ENCODE assay signal across 28 cellular contexts in the genomic region with DNA sequence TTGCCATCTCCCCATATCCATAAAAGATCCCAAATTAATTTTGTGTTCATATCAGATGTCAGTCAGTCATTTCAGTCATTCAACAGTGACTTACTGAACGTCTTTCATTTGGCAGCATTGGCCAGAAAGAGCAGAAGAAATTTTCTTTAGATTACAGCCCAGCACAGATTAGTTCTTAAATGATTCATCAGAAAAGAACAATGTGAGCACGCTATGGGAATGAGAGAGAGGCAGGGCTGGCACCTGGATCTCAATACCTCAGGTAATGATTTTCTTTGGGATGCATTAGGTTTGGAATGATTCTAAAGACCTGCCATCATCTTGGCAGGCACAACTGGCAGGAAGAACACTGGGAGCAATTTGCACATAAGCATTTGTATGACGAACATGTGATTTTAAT. TPM values are rescaled to one million over a fixed set of nuclear protein-coding genes. Genes with fewer than 3 reads are reported as not detected.
DNase-seq lines count a peak whose midpoint lies in the region; ATAC-seq, FAIRE-seq and TF ChIP-seq lines count a peak whose summit lies in the region.
"Had no signal": no experiment of that assay in that cellular context is flagged by ENCODE, and none has a peak within 500 bp of the region (broad histone marks: within the 10 kb centered on the region; RNA-seq: fewer than 3 reads in every experiment).

No MANE protein-coding gene starts in this region.

- peaks cover 50% of the 10 kb centered on the region for H3K4me1 ChIP-seq in left ventricle myocardium inferior
- peaks cover 10% of the 10 kb centered on the region for H3K4me1 ChIP-seq in right cardiac atrium (ENCODE audit: control insufficient read depth, insufficient read depth, low read length)
- peaks cover 13% of the 10 kb centered on the region for H3K4me1 ChIP-seq in keratinocyte (ENCODE audit: control insufficient read depth, extremely low read depth, insufficient read depth, low read length)
- peaks cover 27% of the 10 kb centered on the region for H3K4me1 ChIP-seq in vagina
- H3K4me1 ChIP-seq in spleen: peaks cover 0 to 21% (median 11%) of the 10 kb centered on the region in 6 donors
- no peaks in the 10 kb centered on the region for H3K4me1 ChIP-seq in HAP-1
- H3K4me1 ChIP-seq: Peyer's patch had no signal

- H4K20me1 ChIP-seq in keratinocyte (ENCODE audit: control insufficient read depth, extremely low read depth, insufficient read depth, low read length): no peaks in the 10 kb centered on the region

- H3K36me3 Mint-ChIP-seq in chondrocyte (ENCODE audit: low read depth): peaks cover 48% of the 10 kb centered on the region
- H3K36me3 Mint-ChIP-seq: activated naive CD4-positive, alpha-beta T cell treated with anti-CD3 and anti-CD28 coated beads, Interleukin-2, amount 50 U/mL, for 72 hours; CD4-positive, alpha-beta memory T cell had no signal

- H3K27me3 Mint-ChIP-seq in chondrocyte (ENCODE audit: low read depth): no peaks in the 10 kb centered on the region
- H3K27me3 Mint-ChIP-seq: progenitor cell of endocrine pancreas had no signal

- TF ChIP-seq POLR2A in vagina (IDR thresholded peaks at IDR 0.05) (no peak), spleen (IDR thresholded peaks at IDR 0.05) (no peak)

- no peak for FAIRE-seq in keratinocyte (lab: Jason Lieb, UNC)
- FAIRE-seq: A204.1, GM12891 had no signal

- no peak for TF ChIP-seq CTCF in left ventricle myocardium inferior (IDR thresholded peaks at IDR 0.05; ENCODE audit: borderline replicate concordance)
- TF ChIP-seq CTCF in chondrocyte (IDR thresholded peaks at IDR 0.05): no peak
- no peak for TF ChIP-seq CTCF in keratinocyte (optimal IDR thresholded peaks at IDR 0.05 in 1 of 3, IDR thresholded peaks at IDR 0.05 in 1 of 3, conservative IDR thresholded peaks at IDR 0.05 in 1 of 3; ENCODE audit: extremely low read depth in 1 of 3, insufficient read depth in 2 of 3, low read length in 3 of 3)
- no peak for TF ChIP-seq CTCF in vagina (IDR thresholded peaks at IDR 0.05)
- no peak for TF ChIP-seq CTCF in spleen (IDR thresholded peaks at IDR 0.05 in 8 of 11, conservative IDR thresholded peaks at IDR 0.05 in 3 of 11)

- H3K27me3 ChIP-seq in left ventricle myocardium inferior (ENCODE audit: low read depth) (no peaks in the 10 kb centered on the region), right cardiac atrium (ENCODE audit: control insufficient read depth, insufficient read depth) (no peaks in the 10 kb centered on the region), keratinocyte (ENCODE audit: control insufficient read depth, extremely low read depth, insufficient read depth, low read length) (no peaks in the 10 kb centered on the region), vagina (no peaks in the 10 kb centered on the region), spleen (replicated peaks in 1 of 7) (no peaks in the 10 kb centered on the region), HAP-1 (ENCODE audit: low read depth) (no peaks in the 10 kb centered on the region)
- H3K27me3 ChIP-seq: Peyer's patch had no signal

- H3K36me3 ChIP-seq in left ventricle myocardium inferior (peaks cover 10% of the 10 kb centered on the region), keratinocyte (ENCODE audit: control insufficient read depth in 2 of 2, extremely low read depth in 1 of 2, insufficient read depth in 2 of 2, low read length in 2 of 2) (no peaks in the 10 kb centered on the region), vagina (peaks cover 0 to 10% of the 10 kb centered on the region in 2 donors), spleen (peaks cover 0 to 17% (median 0%) of the 10 kb centered on the region in 6 donors), HAP-1 (replicated peaks) (no peaks in the 10 kb centered on the region)
- H3K36me3 ChIP-seq: Peyer's patch had no signal

- dilution Hi-C loops in keratinocyte (cut with MboI; ENCODE audit: extremely low pct_ligation_motif_present, low sequenced_read_pairs): no loop called here

- H2AFZ ChIP-seq in keratinocyte (ENCODE audit: control insufficient read depth, low read length): peak overlapping the region; percentile 18
- H2AFZ ChIP-seq: GM23338 had no signal

- peak overlapping the region; percentile 83 for H3K27ac ChIP-seq in left ventricle myocardium inferior (replicated peaks)
- H3K27ac ChIP-seq in right cardiac atrium (ENCODE audit: low read length): no peak overlapping the region
- no peak overlapping the region for H3K27ac ChIP-seq in keratinocyte (ENCODE audit: control insufficient read depth, insufficient read depth, low read length)
- H3K27ac ChIP-seq in vagina: peak overlapping the region; percentile 13
- H3K27ac ChIP-seq in spleen: peak overlapping the region in 2 of 8 donors; percentile 46 to 54

- 46% methylated on average over 3 of the region's 3 CpGs for WGBS in right cardiac atrium
- 73 to 89% (median 83%) methylated on average over 3 of the region's 3 CpGs for WGBS in spleen, 5 donors

- no peak overlapping the region for H3K4me2 ChIP-seq in keratinocyte (ENCODE audit: control insufficient read depth, extremely low read depth, insufficient read depth, low read depth, low read length)
- H3K4me2 ChIP-seq: GM23338 had no signal

- H3K27ac Mint-ChIP-seq in chondrocyte (ENCODE audit: unreplicated experiment): peak overlapping the region; percentile 93
- H3K27ac Mint-ChIP-seq: activated CD8-positive, alpha-beta T cell treated with anti-CD3 and anti-CD28 coated beads, Interleukin-2, amount 10 ng/mL, durations not matched to agents 7 days and 5 days; activated naive CD4-positive, alpha-beta T cell treated with anti-CD3 and anti-CD28 coated beads, Interleukin-2, amount 50 U/mL, for 72 hours; CD4-positive, alpha-beta memory T cell; GM23338; progenitor cell of endocrine pancreas had no signal

- no peak overlapping the region for H3K9ac ChIP-seq in keratinocyte (ENCODE audit: control insufficient read depth, extremely low read depth, insufficient read depth, low read length)

- in situ Hi-C loops in HAP-1 (cut with MboI; ENCODE audit: low sequenced_read_pairs): no loop called here

- peak overlapping the region; percentile 41 for H3K4me3 ChIP-seq in left ventricle myocardium inferior
- H3K4me3 ChIP-seq in right cardiac atrium (ENCODE audit: low read length): no peak overlapping the region
- H3K4me3 ChIP-seq in keratinocyte (ENCODE audit: control insufficient read depth in 2 of 3, extremely low read depth in 1 of 3, insufficient read depth in 2 of 3, low read depth in 1 of 3, low read length in 3 of 3): no peak overlapping the region
- H3K4me3 ChIP-seq in vagina: no peak overlapping the region
- H3K4me3 ChIP-seq in spleen: no peak overlapping the region
- H3K4me3 ChIP-seq in HAP-1: no peak overlapping the region
- H3K4me3 ChIP-seq: GM23338, lung, Peyer's patch had no signal

- H3K9me3 ChIP-seq in left ventricle myocardium inferior (replicated peaks) (peaks cover 5% of the 10 kb centered on the region), right cardiac atrium (ENCODE audit: control insufficient read depth, low read length) (no peaks in the 10 kb centered on the region), keratinocyte (ENCODE audit: control insufficient read depth, low read depth, low read length) (no peaks in the 10 kb centered on the region), vagina (no peaks in the 10 kb centered on the region), spleen (no peaks in the 10 kb centered on the region), HAP-1 (no peaks in the 10 kb centered on the region)
- H3K9me3 ChIP-seq: Peyer's patch had no signal

- no peaks in the 10 kb centered on the region for H3K9me3 Mint-ChIP-seq in chondrocyte (ENCODE audit: low read depth)
- H3K9me3 Mint-ChIP-seq: activated naive CD4-positive, alpha-beta T cell treated with anti-CD3 and anti-CD28 coated beads, Interleukin-2, amount 50 U/mL, for 72 hours; GM23338 had no signal

- no peaks in the 10 kb centered on the region for H3K79me2 ChIP-seq in keratinocyte (ENCODE audit: control insufficient read depth, insufficient read depth, low read length)

- peaks cover 81% of the 10 kb centered on the region for H3K4me1 Mint-ChIP-seq in chondrocyte (ENCODE audit: low read depth)
- H3K4me1 Mint-ChIP-seq: CD4-positive, alpha-beta memory T cell had no signal

- no peak for DNase-seq in left ventricle myocardium inferior
- no peak for DNase-seq in right cardiac atrium
- DNase-seq in chondrocyte (ENCODE audit: low spot score): no peak
- no peak for DNase-seq in keratinocyte (ENCODE audit: low read depth, low spot score)
- DNase-seq in vagina (ENCODE audit: extremely low spot score in 2 of 2): no peak
- no peak for DNase-seq in spleen
- no peak for DNase-seq in HAP-1 (ENCODE audit: low spot score in 2 of 2)
- no peak for DNase-seq in NCI-H2227 (lab: John Stamatoyannopoulos, UW; ENCODE audit: unreplicated experiment)
- DNase-seq: activated CD4-positive, CD25-positive, alpha-beta regulatory T cell treated with anti-CD3 and anti-CD28 coated beads, Interleukin-2, amount 50 U/mL, for 72 hours; activated CD8-positive, alpha-beta T cell treated with anti-CD3 and anti-CD28 coated beads, Interleukin-2, amount 10 ng/mL, durations not matched to agents 7 days and 5 days; activated T-cell treated with anti-CD3 and anti-CD28 coated beads for 4 hours; AML-193; anterior cingulate cortex; CD4-positive, alpha-beta memory T cell; central memory CD4-positive, alpha-beta T cell; DMS 273 treated with DMSO at 0.1 percent for 48 hours; kidney glomerular epithelial cell; NCI-H1105; NCI-H1930; NCI-H69; Peyer's patch; stimulated activated naive CD8-positive, alpha-beta T cell treated with anti-CD3 and anti-CD28 coated beads, Interleukin-15, Interleukin-2, amounts not matched to agents 100 U/mL and 50 U/mL, for 24 hours had no signal

- no peaks in the 10 kb centered on the region for H3K9me1 ChIP-seq in keratinocyte (ENCODE audit: control insufficient read depth, extremely low read depth, insufficient read depth, low read length)

- ATAC-seq in right cardiac atrium: no peak
- ATAC-seq: activated CD8-positive, alpha-beta T cell treated with anti-CD3 and anti-CD28 coated beads, Interleukin-2, amount 10 ng/mL, durations not matched to agents 7 days and 5 days; activated naive CD4-positive, alpha-beta T cell treated with anti-CD3 and anti-CD28 coated beads, Interleukin-2, amount 50 U/mL, for 72 hours; stimulated activated naive CD8-positive, alpha-beta T cell treated with anti-CD3 and anti-CD28 coated beads, Interleukin-15, Interleukin-2, amounts not matched to agents 100 U/mL and 50 U/mL, for 24 hours had no signal

- intact Hi-C loops in left ventricle myocardium inferior (cut with micrococcal nuclease) (no loop called here), right cardiac atrium (cut with DNase I) (no loop called here), vagina (cut with DNase I) (no loop called here), spleen (cut with DNase I; ENCODE audit: low total_unique reads) (no loop called here)

- H3K4me3 Mint-ChIP-seq in chondrocyte (ENCODE audit: unreplicated experiment): no peak overlapping the region
- H3K4me3 Mint-ChIP-seq: activated CD8-positive, alpha-beta T cell treated with anti-CD3 and anti-CD28 coated beads, Interleukin-2, amount 10 ng/mL, durations not matched to agents 7 days and 5 days; CD4-positive, alpha-beta memory T cell; GM23338 had no signal

RNA-seq across cellular contexts. Expression of gene FBN1, which starts 41.6 kb away (rescaled TPM):
- 45.5 TPM for total RNA-seq in left ventricle myocardium inferior
- total RNA-seq in right cardiac atrium: 100 to 1,000 TPM in 1 of 4 donors, 10 to 100 TPM in 3; 31.3 to 101 (median 64.0) TPM
- polyA plus RNA-seq in right cardiac atrium: 17.9 TPM
- 1,183 to 1,794 TPM (median 1,190 TPM) in 3 replicates for total RNA-seq in chondrocyte
- polyA plus RNA-seq in keratinocyte: 3.1 to 4.8 TPM (median 3.5 TPM) in 3 replicates
- polyA plus RNA-seq in keratinocyte (2011; ENCODE audit: low read depth): 0.32 TPM
- 0.96 and 1.0 TPM in 2 replicates for polyA plus RNA-seq in keratinocyte (2011; cell fraction: cytosol; rRNA removed)
- 12.3 and 12.7 TPM in 2 replicates for polyA plus RNA-seq in keratinocyte (2011; cell fraction: nucleus; rRNA removed)
- polyA plus RNA-seq in keratinocyte (2012; ENCODE audit: low replicate concordance): 0.18 and 2.9 TPM in 2 replicates
- polyA minus RNA-seq in keratinocyte: 5.1 to 14.5 TPM (median 11.5 TPM) in 3 replicates
- polyA minus RNA-seq in keratinocyte (2011; cell fraction: cytosol; rRNA and poly(A)+ RNA removed): 2.3 TPM
- polyA minus RNA-seq in keratinocyte (2011; cell fraction: nucleus; rRNA and poly(A)+ RNA removed): 19.3 and 37.8 TPM in 2 replicates
- 102 TPM for total RNA-seq in vagina
- 100 to 1,000 TPM in 2 of 7 donors, 10 to 100 TPM in 5; 27.2 to 139 (median 58.1) TPM for total RNA-seq in spleen
- polyA plus RNA-seq in spleen: 1 to 10 TPM; 3.2 to 6.7 (median 5.0) TPM
- polyA plus RNA-seq: CD4-positive, alpha-beta memory T cell had no signal

Comparison
In these comparisons a context has a peak if more than half of its experiments do, and no peak if none do; other contexts are left out.
1. H3K27ac ChIP-seq: peak in left ventricle myocardium inferior (single experiment) and vagina (single experiment); none in right cardiac atrium (single experiment) and keratinocyte (single experiment).